In genomic region chr9:130915096-130915447, GRCh38 we compare ENCODE assay signal across 38 cellular contexts. TPM values are rescaled to one million over a fixed set of nuclear protein-coding genes. Genes with fewer than 3 reads are reported as not detected.
"Had no signal": no experiment of that assay in that cellular context is flagged by ENCODE, and none has a peak within 500 bp of the region (broad histone marks: within the 10 kb centered on the region; RNA-seq: fewer than 3 reads in every experiment).

No MANE protein-coding gene starts in this region.

- H3K9me3 ChIP-seq: adrenal gland, body of pancreas, breast epithelium had no signal

- H3K27me3 ChIP-seq: adrenal gland, body of pancreas had no signal

- FAIRE-seq: astrocyte, colon, TTC549 had no signal

- H3K27ac ChIP-seq: adrenal gland, body of pancreas, brain microvascular endothelial cell, breast epithelium, VCaP had no signal

- H3K4me3 ChIP-seq: adrenal gland, body of pancreas, breast epithelium had no signal

- H3K36me3 ChIP-seq: adrenal gland, brain microvascular endothelial cell, breast epithelium had no signal

- DNase-seq: activated B cell treated with CpG ODN at 0.5 μM for 24 hours; activated CD4-positive, alpha-beta memory T cell treated with anti-CD3 and anti-CD28 coated beads for 36 hours; activated CD4-positive, alpha-beta T cell treated with anti-CD3 and anti-CD28 coated beads for 4 hours; activated CD4-positive, alpha-beta T cell treated with anti-CD3 and anti-CD28 coated beads, Interleukin-2, amount 10 ng/mL, durations not matched to agents 24 days and 14 days; activated CD4-positive, alpha-beta T cell treated with anti-CD3 and anti-CD28 coated beads, Interleukin-2, amount 50 U/mL, for 1 hour; activated CD4-positive, alpha-beta T cell treated with anti-CD3 and anti-CD28 coated beads, Interleukin-2, amount 50 U/mL, for 4 hours; activated CD4-positive, CD25-positive, alpha-beta regulatory T cell treated with anti-CD3 and anti-CD28 coated beads, Interleukin-2, amount 50 U/mL, for 72 hours; activated CD8-positive, alpha-beta memory T cell treated with anti-CD3 and anti-CD28 coated beads, Interleukin-2, amount 50 U/mL, for 4 hours; activated CD8-positive, alpha-beta T cell treated with anti-CD3 and anti-CD28 coated beads for 36 hours; activated effector memory CD4-positive, alpha-beta T cell treated with anti-CD3 and anti-CD28 coated beads, Interleukin-2, amount 50 U/mL, for 16 hours; activated gamma-delta T cell treated with Interleukin-2 at 50 U/mL for 16 hours; activated naive CD4-positive, alpha-beta T cell; activated naive CD4-positive, alpha-beta T cell treated with anti-CD3 and anti-CD28 coated beads for 36 hours; activated naive CD4-positive, alpha-beta T cell treated with anti-CD3 and anti-CD28 coated beads, Interleukin-2, amount 50 U/mL, for 16 hours; activated naive CD8-positive, alpha-beta T cell treated with anti-CD3 and anti-CD28 coated beads for 36 hours; activated T-cell treated with anti-CD3 and anti-CD28 coated beads for 4 hours; activated T-cell treated with anti-CD3 and anti-CD28 coated beads, Interleukin-2, amount 50 U/mL, for 1 hour; activated T-cell treated with anti-CD3 and anti-CD28 coated beads, Interleukin-2, amount 50 U/mL, for 4 hours; activated T-cell treated with anti-CD3 and anti-CD28 coated beads, Interleukin-2, amount 50 U/mL, for 72 hours; adrenal gland; amniotic stem cell; aorta; body of pancreas; brain microvascular endothelial cell; central memory CD4-positive, alpha-beta T cell; T-helper 2 cell; T-helper 9 cell had no signal

- H3K4me1 ChIP-seq: adrenal gland, body of pancreas, breast epithelium had no signal

RNA-seq across cellular contexts. Expression of gene QRFP, which starts 18.5 kb away (rescaled TPM):
- total RNA-seq: activated B cell treated with CpG ODN at 0.5 μM for 24 hours; activated CD4-positive, alpha-beta memory T cell treated with anti-CD3 and anti-CD28 coated beads for 36 hours; activated CD4-positive, alpha-beta T cell treated with anti-CD3 and anti-CD28 coated beads, Interleukin-2, amount 10 ng/mL, durations not matched to agents 24 days and 14 days; activated CD8-positive, alpha-beta memory T cell treated with anti-CD3 and anti-CD28 coated beads for 36 hours; activated CD8-positive, alpha-beta T cell treated with anti-CD3 and anti-CD28 coated beads for 36 hours; activated naive CD4-positive, alpha-beta T cell treated with anti-CD3 and anti-CD28 coated beads for 36 hours; activated naive CD4-positive, alpha-beta T cell treated with anti-CD3 and anti-CD28 coated beads, Interleukin-2, amount 50 U/mL, for 72 hours; activated naive CD8-positive, alpha-beta T cell treated with anti-CD3 and anti-CD28 coated beads for 36 hours; activated T-cell treated with anti-CD3 and anti-CD28 coated beads, Interleukin-2, amount 50 U/mL, for 4 hours; activated T-cell treated with anti-CD3 and anti-CD28 coated beads, Interleukin-2, amount 50 U/mL, for 72 hours; activated T-helper 1 cell treated with anti-CD3 and anti-CD28 coated beads, Interleukin-12 subunit alpha, Interleukin-12 subunit beta, Interleukin-2, Interleukin-4 antibody, amounts not matched to agents 30 ng/mL and 10 ng/mL and 1 ng/mL, durations not matched to agents 14 hours and 24 hours and 36 hours; activated T-helper 17 cell treated with anti-CD3 and anti-CD28 coated beads, Interleukin-2, amount 50 U/mL, for 72 hours; adrenal gland; aorta; astrocyte; body of pancreas; breast epithelium; cardiac septum; cerebellum had no signal
- polyA plus RNA-seq: adrenal gland, aorta had no signal

RNA-seq across cellular contexts. Expression of gene FIBCD1, which starts 24.0 kb away (rescaled TPM):
- total RNA-seq: activated B cell treated with CpG ODN at 0.5 μM for 24 hours; activated CD4-positive, alpha-beta memory T cell treated with anti-CD3 and anti-CD28 coated beads for 36 hours; activated CD4-positive, alpha-beta T cell treated with anti-CD3 and anti-CD28 coated beads, Interleukin-2, amount 10 ng/mL, durations not matched to agents 24 days and 14 days; activated CD8-positive, alpha-beta memory T cell treated with anti-CD3 and anti-CD28 coated beads for 36 hours; activated CD8-positive, alpha-beta T cell treated with anti-CD3 and anti-CD28 coated beads for 36 hours; activated naive CD4-positive, alpha-beta T cell treated with anti-CD3 and anti-CD28 coated beads for 36 hours; activated naive CD4-positive, alpha-beta T cell treated with anti-CD3 and anti-CD28 coated beads, Interleukin-2, amount 50 U/mL, for 72 hours; activated naive CD8-positive, alpha-beta T cell treated with anti-CD3 and anti-CD28 coated beads for 36 hours; activated T-cell treated with anti-CD3 and anti-CD28 coated beads, Interleukin-2, amount 50 U/mL, for 4 hours; activated T-cell treated with anti-CD3 and anti-CD28 coated beads, Interleukin-2, amount 50 U/mL, for 72 hours; activated T-helper 1 cell treated with anti-CD3 and anti-CD28 coated beads, Interleukin-12 subunit alpha, Interleukin-12 subunit beta, Interleukin-2, Interleukin-4 antibody, amounts not matched to agents 30 ng/mL and 10 ng/mL and 1 ng/mL, durations not matched to agents 14 hours and 24 hours and 36 hours; activated T-helper 17 cell treated with anti-CD3 and anti-CD28 coated beads, Interleukin-2, amount 50 U/mL, for 72 hours; aorta had no signal
